Comparison of ENCODE assay signal across 1 cellular context in genomic region chr14:69878251-69878650, GRCh38.
TF ChIP-seq lines count a peak whose summit lies in the region.

No MANE protein-coding gene starts in this region.

TF ChIP-seq in IMR-90, 13 proteins besides CTCF, POLR2A, EP300 and RAD21 (continued from another document):
- TF ChIP-seq ELK1 (IDR thresholded peaks at IDR 0.05; ENCODE audit: borderline replicate concordance, low read depth, low read length) (no peak), FOS (IDR thresholded peaks at IDR 0.05; ENCODE audit: low read depth, low read length) (no peak), CHD1 (IDR thresholded peaks at IDR 0.05; ENCODE audit: low read depth, low read length) (no peak), BHLHE40 (IDR thresholded peaks at IDR 0.05; ENCODE audit: low read depth, low read length) (no peak)
TF ChIP-seq in IMR-90: peak in this region for 0.
